Comparison of ENCODE assay signal across 13 cellular contexts in the genomic region with DNA sequence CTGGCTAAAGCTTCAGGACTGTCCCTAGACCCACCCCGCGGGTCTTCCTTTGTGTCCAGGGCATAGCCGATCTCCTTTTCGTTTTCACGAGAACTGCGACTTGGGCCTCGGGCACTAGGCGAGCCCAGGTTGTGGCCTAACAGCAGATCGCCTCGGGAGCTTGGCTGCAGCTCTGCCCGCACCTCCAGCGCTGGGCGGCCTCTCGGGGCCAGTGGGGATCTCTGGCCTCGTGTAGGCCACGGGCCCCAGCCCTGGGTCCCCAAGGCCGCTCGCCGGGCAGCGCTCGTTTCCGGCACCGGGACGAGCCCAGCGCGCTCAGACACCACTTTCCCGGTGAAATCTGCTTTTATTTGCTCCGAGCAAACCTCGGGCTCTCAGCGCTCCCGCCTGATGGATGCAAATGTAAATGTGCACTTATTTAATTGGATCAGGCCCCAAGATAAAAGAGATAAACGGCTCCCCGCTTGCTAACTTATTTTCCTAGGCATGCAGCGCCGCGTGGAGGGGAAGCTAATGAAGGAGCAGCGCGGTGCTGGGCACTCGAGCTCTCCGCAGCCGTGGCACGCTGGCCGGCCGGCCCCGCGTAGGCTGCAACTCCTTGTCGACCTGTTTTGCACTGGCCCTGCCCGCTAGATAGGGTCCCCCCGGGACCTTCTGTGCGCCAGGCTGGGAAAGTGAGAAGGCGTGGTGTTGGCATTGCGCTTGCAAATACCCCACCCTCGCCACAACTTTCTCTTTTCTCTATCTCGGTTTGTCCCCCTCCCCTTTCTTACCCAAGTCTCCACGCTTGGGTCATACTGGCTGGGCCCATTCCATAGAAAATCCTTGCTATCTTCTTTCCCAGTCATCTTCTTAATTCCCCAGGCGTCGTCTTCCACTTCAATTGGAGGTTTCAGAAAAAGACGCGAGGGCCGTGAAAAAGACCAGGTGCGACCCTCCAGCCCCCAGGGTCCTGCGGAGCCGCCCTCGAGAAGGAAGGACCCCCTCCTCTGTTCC. TPM values are rescaled to one million over a fixed set of nuclear protein-coding genes. Genes with fewer than 3 reads are reported as not detected.
DNase-seq lines count a peak whose midpoint lies in the region; ATAC-seq and TF ChIP-seq lines count a peak whose summit lies in the region.
"Had no signal": no experiment of that assay in that cellular context is flagged by ENCODE, and none has a peak within 500 bp of the region (broad histone marks: within the 10 kb centered on the region; RNA-seq: fewer than 3 reads in every experiment).

No MANE protein-coding gene starts in this region.

- H3K9me3 Mint-ChIP-seq in endodermal cell, result no peaks in the 10 kb centered on the region

- H3K27ac ChIP-seq in endodermal cell (ENCODE audit: low read depth, low read length) (no peak overlapping the region), mesenchymal stem cell (ENCODE audit: low read length, poor library complexity, severe bottlenecking) (no peak overlapping the region), tibial nerve (no peak overlapping the region)
- H3K27ac ChIP-seq: right lobe of liver had no signal

- no peak for TF ChIP-seq CTCF in AG10803 (conservative IDR thresholded peaks at IDR 0.05; ENCODE audit: low read length)
- no peak for TF ChIP-seq CTCF in endodermal cell (conservative IDR thresholded peaks at IDR 0.05)
- TF ChIP-seq CTCF in tibial nerve (IDR thresholded peaks at IDR 0.05), result no peak

- DNase-seq in AG10803 (ENCODE audit: low read depth) (no peak), H7 (peak; percentile 72), endodermal cell (peak; percentile 77), mesenchymal stem cell (peak; percentile 53), tibial nerve (ENCODE audit: low spot score in 2 of 2) (no peak), NAMALWA (ENCODE audit: low spot score) (no peak)
- DNase-seq: Calu3, NCI-H1092, right lobe of liver had no signal

- H2BK120ac ChIP-seq in mesenchymal stem cell (ENCODE audit: low read depth, low read length), result no peak overlapping the region

- no peak overlapping the region for H3K4me2 ChIP-seq in mesenchymal stem cell (ENCODE audit: low read length, poor library complexity, severe bottlenecking)

- peaks cover 99% of the 10 kb centered on the region for H3K27me3 Mint-ChIP-seq in endodermal cell (ENCODE audit: insufficient read depth)

- H3K14ac ChIP-seq in mesenchymal stem cell (ENCODE audit: low read length in 2 of 2), result no peak overlapping the region

- H2BK5ac ChIP-seq in mesenchymal stem cell (ENCODE audit: low read depth, low read length, poor library complexity, severe bottlenecking), result no peak overlapping the region

- no peak overlapping the region for H4K91ac ChIP-seq in mesenchymal stem cell (ENCODE audit: low read length)

- H3K9me3 ChIP-seq in endodermal cell (ENCODE audit: control insufficient read depth, low read length) (no peaks in the 10 kb centered on the region), mesenchymal stem cell (ENCODE audit: control insufficient read depth, low read length) (no peaks in the 10 kb centered on the region), tibial nerve (no peaks in the 10 kb centered on the region)
- H3K9me3 ChIP-seq: right lobe of liver had no signal

- no peak overlapping the region for H2BK15ac ChIP-seq in mesenchymal stem cell (ENCODE audit: low read depth, poor library complexity, severe bottlenecking)

- H3K4ac ChIP-seq in mesenchymal stem cell (ENCODE audit: low read depth in 1 of 2, low read length in 2 of 2), result no peak overlapping the region

- no peak overlapping the region for H3K27ac Mint-ChIP-seq in endodermal cell
- H3K27ac Mint-ChIP-seq: activated T-helper 2 cell treated with anti-CD3 and anti-CD28 coated beads, Interferon-gamma antibody, Interleukin-2, Interleukin-4, amounts not matched to agents 10 μg/mL and 5 μg/mL and 100 μg/mL, durations not matched to agents 14 hours and 24 hours and 36 hours; T-helper 1 cell treated with Interleukin-12 subunit alpha and Interleukin-12 subunit beta and Interleukin-4 antibody, amounts not matched to agents 30 μg/mL and 1 μg/mL, for 36 hours had no signal

- no peak overlapping the region for H2AFZ ChIP-seq in mesenchymal stem cell (ENCODE audit: low read depth, low read length)

- H4K8ac ChIP-seq in mesenchymal stem cell (ENCODE audit: low read length), result no peak overlapping the region

- H2AK5ac ChIP-seq in mesenchymal stem cell (ENCODE audit: low read length, severe bottlenecking), result no peak overlapping the region

- no peak for TF ChIP-seq POLR2A in tibial nerve (IDR thresholded peaks at IDR 0.05)

- ATAC-seq in GM21390 (IDR thresholded peaks at IDR 0.05; ENCODE audit: unreplicated experiment), result no peak
- ATAC-seq in HG03280 (IDR thresholded peaks at IDR 0.05; ENCODE audit: unreplicated experiment), result no peak

- H3K36me3 Mint-ChIP-seq in endodermal cell (ENCODE audit: low read depth), result no peaks in the 10 kb centered on the region

- H3K4me3 ChIP-seq in AG10803 (ENCODE audit: low read length) (peak overlapping the region; percentile 87), H7 (ENCODE audit: insufficient read depth, low read depth, low read length) (peak overlapping the region; percentile 35; the same call in 1 of the 2 replicates), endodermal cell (ENCODE audit: low read length) (peak overlapping the region; percentile 77), mesenchymal stem cell (ENCODE audit: insufficient read depth in 1 of 2, low read depth in 1 of 2, low read length in 2 of 2) (peak overlapping the region in 1 of 2 experiments; percentile 81), tibial nerve (peak overlapping the region in 1 of 4 donors; percentile 6)
- H3K4me3 ChIP-seq: right lobe of liver had no signal

- 3 to 18% methylated on average over 19 to 64 of the region's 64 CpGs for WGBS in endodermal cell (ENCODE audit: insufficient coverage in 1 of 2, insufficient read length in 1 of 2), 2 experiments
- 8% methylated on average over 62 of the region's 64 CpGs for WGBS in mesenchymal stem cell
- 8 to 12% methylated on average over 50 to 63 of the region's 64 CpGs for WGBS in tibial nerve, 2 donors

- H3K79me1 ChIP-seq in mesenchymal stem cell (replicated peaks; ENCODE audit: low read length, poor library complexity, severe bottlenecking), result peaks cover 5% of the 10 kb centered on the region

- H3K4me1 ChIP-seq in endodermal cell (ENCODE audit: control insufficient read depth, insufficient read depth, low read length), result peaks cover 16% of the 10 kb centered on the region
- H3K4me1 ChIP-seq in mesenchymal stem cell (ENCODE audit: control insufficient read depth, insufficient read depth, low read depth, low read length), result peaks cover 24% of the 10 kb centered on the region
- peaks cover 0 to 43% (median 23%) of the 10 kb centered on the region in 4 donors for H3K4me1 ChIP-seq in tibial nerve

- H2BK12ac ChIP-seq in mesenchymal stem cell (ENCODE audit: low read length in 2 of 2), result no peak overlapping the region

- peak in 1 of 2 donors; percentile 83 for TF ChIP-seq EP300 in tibial nerve (IDR thresholded peaks at IDR 0.05)

- H3K4me3 Mint-ChIP-seq in endodermal cell, result peak overlapping the region; percentile 51

- peaks cover 89% of the 10 kb centered on the region for H3K27me3 ChIP-seq in H7 (ENCODE audit: control insufficient read depth, insufficient read depth, low read length)
- peaks cover 100% of the 10 kb centered on the region for H3K27me3 ChIP-seq in endodermal cell (ENCODE audit: control insufficient read depth, insufficient read depth, low read length, poor library complexity, severe bottlenecking)
- peaks cover 6 to 60% of the 10 kb centered on the region in 2 experiments for H3K27me3 ChIP-seq in mesenchymal stem cell (ENCODE audit: control insufficient read depth in 1 of 2, insufficient read depth in 1 of 2, low read length in 2 of 2)
- peaks cover 7 to 100% of the 10 kb centered on the region in 2 donors for H3K27me3 ChIP-seq in tibial nerve

- no peak overlapping the region for H3K23ac ChIP-seq in mesenchymal stem cell (ENCODE audit: low read length in 2 of 2)

- H3K18ac ChIP-seq in mesenchymal stem cell (ENCODE audit: low read depth in 1 of 2, low read length in 2 of 2), result no peak overlapping the region

- H3K36me3 ChIP-seq in H7 (replicated peaks; ENCODE audit: control insufficient read depth, insufficient read depth, low read length), result no peaks in the 10 kb centered on the region
- peaks cover 3% of the 10 kb centered on the region for H3K36me3 ChIP-seq in endodermal cell (ENCODE audit: control insufficient read depth, insufficient read depth, low read length)
- peaks cover 3 to 8% of the 10 kb centered on the region in 2 experiments for H3K36me3 ChIP-seq in mesenchymal stem cell (ENCODE audit: control insufficient read depth in 1 of 2, insufficient read depth in 2 of 2, low read depth in 1 of 2, low read length in 2 of 2)
- no peaks in the 10 kb centered on the region for H3K36me3 ChIP-seq in tibial nerve
- H3K36me3 ChIP-seq: right lobe of liver had no signal

- H3K9ac ChIP-seq in endodermal cell (ENCODE audit: extremely low read depth, low read length, poor library complexity, severe bottlenecking), result no peak overlapping the region
- H3K9ac ChIP-seq in mesenchymal stem cell (ENCODE audit: low read length), result peak overlapping the region; percentile 94

- H3K4me1 Mint-ChIP-seq in endodermal cell, result peaks cover 22% of the 10 kb centered on the region

RNA-seq across cellular contexts. Expression of a gene that starts 8.0 kb away (rescaled TPM):
- 1.2 and 1.5 TPM in 2 replicates for total RNA-seq in H7 (2014; rRNA removed; shearing (Covaris generic))
- total RNA-seq in endodermal cell (1 to 10 TPM; 1.6 to 2.6 TPM), tibial nerve (not detected)
- 17.1 TPM for polyA plus RNA-seq in endodermal cell (2013, experiment 1 of 2)
- 12.0 TPM for polyA plus RNA-seq in endodermal cell (2013, experiment 2 of 2)
- 0.06 TPM for polyA plus RNA-seq in mesenchymal stem cell (2013, experiment 1 of 2)
- polyA plus RNA-seq in mesenchymal stem cell (2013, experiment 2 of 2), result 0.05 TPM
- total RNA-seq: right lobe of liver had no signal

Comparison
In these comparisons a context has a peak if more than half of its experiments do, and no peak if none do; other contexts are left out.
1. DNase-seq: peak in H7 (single experiment), endodermal cell (single experiment) and mesenchymal stem cell (single experiment); none in AG10803 (single experiment), tibial nerve (0 of 2) and NAMALWA (single experiment).